Comparison of ENCODE assay signal across 10 cellular contexts in genomic region chr3:134239538-134239937, GRCh38. TPM values are rescaled to one million over a fixed set of nuclear protein-coding genes. Genes with fewer than 3 reads are reported as not detected.
DNase-seq lines count a peak whose midpoint lies in the region; ATAC-seq and FAIRE-seq lines count a peak whose summit lies in the region.
"Had no signal": no experiment of that assay in that cellular context is flagged by ENCODE, and none has a peak within 500 bp of the region (broad histone marks: within the 10 kb centered on the region; RNA-seq: fewer than 3 reads in every experiment).

No MANE protein-coding gene starts in this region.

- H3K36me3 ChIP-seq in mesendoderm (ENCODE audit: control insufficient read depth, insufficient read depth, low read length) = no peaks in the 10 kb centered on the region

- H2AK5ac ChIP-seq in mesendoderm (ENCODE audit: low read length) = no peak overlapping the region

- H3K18ac ChIP-seq in mesendoderm (ENCODE audit: low read length) = no peak overlapping the region

- H3K27me3 ChIP-seq in mesendoderm (ENCODE audit: insufficient read depth, low read length, poor library complexity) = no peaks in the 10 kb centered on the region

- H3K56ac ChIP-seq in mesendoderm (ENCODE audit: low read length) = no peak overlapping the region

- no peak overlapping the region for H3K4me2 ChIP-seq in mesendoderm (ENCODE audit: low read length)

- no CpG with 5 or more reads among the region's 1 CpG for WGBS in mesendoderm (ENCODE audit: extremely low coverage, insufficient coverage, low lambda C conversion rate)

- H3K9ac ChIP-seq in mesendoderm (ENCODE audit: low read length) = no peak overlapping the region
- H3K9ac ChIP-seq: parathyroid adenoma had no signal

- H4K5ac ChIP-seq in mesendoderm (ENCODE audit: low read length) = no peak overlapping the region

- peaks cover 18% of the 10 kb centered on the region for H3K4me1 ChIP-seq in mesendoderm (ENCODE audit: control insufficient read depth, low read depth, low read length)

- H2BK5ac ChIP-seq in mesendoderm (ENCODE audit: low read length) = no peak overlapping the region

- H3K79me2 ChIP-seq in mesendoderm (ENCODE audit: control insufficient read depth, insufficient read depth, low read length) = peaks cover 70% of the 10 kb centered on the region

- no peak overlapping the region for H4K8ac ChIP-seq in mesendoderm (ENCODE audit: low read depth, low read length)

- no peak overlapping the region for H3K27ac ChIP-seq in mesendoderm (ENCODE audit: low read depth, low read length)
- H3K27ac ChIP-seq: parathyroid adenoma had no signal

- no peak overlapping the region for H3K4ac ChIP-seq in mesendoderm (ENCODE audit: low read depth, low read length)

- peak; percentile 76 for FAIRE-seq in GM18507 (lab: Jason Lieb, UNC)

- ATAC-seq in GM21717 (IDR thresholded peaks at IDR 0.05; ENCODE audit: unreplicated experiment) (peak; percentile 45), HG03558 (IDR thresholded peaks at IDR 0.05; ENCODE audit: extremely low read depth, unreplicated experiment) (peak; percentile 60), HG03025 (IDR thresholded peaks at IDR 0.05; ENCODE audit: low FRiP score, unreplicated experiment) (no peak)

- no peak overlapping the region for H2BK15ac ChIP-seq in mesendoderm (replicated peaks; ENCODE audit: low read depth)

- no peak overlapping the region for H3K23ac ChIP-seq in mesendoderm (ENCODE audit: low read length)

- H3K4me3 ChIP-seq in mesendoderm (ENCODE audit: low read length) = no peak overlapping the region

- DNase-seq in GM18507 (ENCODE audit: extremely low spot score, insufficient read length, low read depth) (no peak), iris pigment epithelial cell (ENCODE audit: low read depth) (peak; percentile 29), mesendoderm (no peak), NCI-H526 treated with DMSO at 0.1 percent for 48 hours (lab: John Stamatoyannopoulos, UW) (no peak), DMS 273 (lab: John Stamatoyannopoulos, UW; ENCODE audit: unreplicated experiment) (no peak)
- DNase-seq: EL had no signal

- H3K79me1 ChIP-seq in mesendoderm (ENCODE audit: low read length) = peaks cover 10% of the 10 kb centered on the region

- H2BK120ac ChIP-seq in mesendoderm (ENCODE audit: low read depth, low read length) = no peak overlapping the region

RNA-seq across cellular contexts. Expression of gene RYK, which starts 11.1 kb away (rescaled TPM):
- 87.5 TPM for polyA plus RNA-seq in mesendoderm (2013, experiment 1 of 2)
- 87.1 TPM for polyA plus RNA-seq in mesendoderm (2013, experiment 2 of 2)
